ENCODE assay signal across 8 cellular contexts in the genomic region with DNA sequence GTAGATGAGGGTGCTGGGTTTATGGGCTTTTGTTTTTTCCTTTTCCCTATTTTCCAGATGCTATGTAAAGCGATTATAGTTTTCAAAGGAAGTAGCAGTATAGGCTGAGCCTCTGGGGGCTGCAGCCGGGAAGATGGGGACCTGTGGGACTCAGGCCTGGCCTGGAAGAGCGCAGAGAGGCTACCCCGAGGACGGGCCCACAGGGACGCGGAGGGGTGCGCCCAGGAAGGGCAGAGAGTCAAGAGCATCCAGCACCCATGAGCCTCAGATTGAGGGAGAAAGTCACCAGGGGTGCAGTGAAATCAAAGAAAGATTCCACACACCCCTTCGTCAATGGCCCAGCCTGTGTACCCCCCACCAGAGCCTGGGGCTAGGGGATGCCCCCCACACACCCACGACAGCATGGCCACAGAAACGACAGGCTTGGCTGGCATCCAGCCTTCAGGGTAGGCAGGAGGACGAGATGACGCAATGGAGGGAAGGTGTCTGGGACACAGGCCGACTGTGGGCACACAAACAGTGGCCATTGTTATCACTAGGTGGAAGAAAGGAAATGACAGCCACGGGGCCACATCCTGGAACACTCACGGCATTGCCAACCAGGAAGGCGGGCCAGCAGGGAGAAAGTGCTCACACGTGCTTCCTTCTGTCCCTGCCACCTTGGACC. TPM values are rescaled to one million over a fixed set of nuclear protein-coding genes. Genes with fewer than 3 reads are reported as not detected.
A peak's percentile ranks its signal among the peaks of the same experiment; 100 is the strongest.
DNase-seq lines count a peak whose midpoint lies in the region; ATAC-seq and TF ChIP-seq lines count a peak whose summit lies in the region.

No MANE protein-coding gene starts in this region.

- H3K4me3 ChIP-seq in HEK293 (ENCODE audit: low read depth, low read length) = no peak overlapping the region

- no peak for TF ChIP-seq CTCF in HEK293 (tag by site-specific recombination; IDR thresholded peaks at IDR 0.05)

- ATAC-seq in activated CD8-positive, alpha-beta memory T cell treated with anti-CD3 and anti-CD28 coated beads, Interleukin-2, amount 10 ng/mL, durations not matched to agents 7 days and 5 days = peak; percentile 59
- ATAC-seq in HG02759 (IDR thresholded peaks at IDR 0.05; ENCODE audit: unreplicated experiment) = no peak

- H3K27ac Mint-ChIP-seq in activated CD8-positive, alpha-beta memory T cell treated with anti-CD3 and anti-CD28 coated beads, Interleukin-2, amount 10 ng/mL, durations not matched to agents 7 days and 5 days = peak overlapping the region; percentile 71

- CTCF ChIA-PET in HEK293 (lab: Yijun Ruan, JAX) = no interaction called here
- CTCF ChIA-PET in activated CD8-positive, alpha-beta memory T cell treated with anti-CD3 and anti-CD28 coated beads, Interleukin-2, amount 10 ng/mL, durations not matched to agents 7 days and 5 days (lab: Charles Lee) = no interaction called here

- H3K4me3 Mint-ChIP-seq in activated CD8-positive, alpha-beta memory T cell treated with anti-CD3 and anti-CD28 coated beads, Interleukin-2, amount 10 ng/mL, durations not matched to agents 7 days and 5 days = no peak overlapping the region

- POLR2A ChIA-PET in HEK293 (lab: Yijun Ruan, JAX) = no interaction called here

- H3K27ac ChIP-seq in HEK293 (ENCODE audit: extremely low read depth, low read depth, low read length) = no peak overlapping the region

- H3K9me3 ChIP-seq in HEK293 (ENCODE audit: control insufficient read depth, insufficient read depth, low read depth, low read length) = no peaks in the 10 kb centered on the region

- H3K36me3 Mint-ChIP-seq in activated CD8-positive, alpha-beta memory T cell treated with anti-CD3 and anti-CD28 coated beads, Interleukin-2, amount 10 ng/mL, durations not matched to agents 7 days and 5 days = no peaks in the 10 kb centered on the region

- peaks cover 0 to 16% of the 10 kb centered on the region in 2 experiments; a peak in 1 of 3 replicates for H3K36me3 ChIP-seq in HEK293 (ENCODE audit: control insufficient read depth in 2 of 2, insufficient read depth in 1 of 2, low read length in 2 of 2)

- peak; percentile 67 for DNase-seq in activated CD8-positive, alpha-beta memory T cell treated with anti-CD3 and anti-CD28 coated beads, Interleukin-2, amount 10 ng/mL, durations not matched to agents 7 days and 5 days
- peak; percentile 57 for DNase-seq in globus pallidus (ENCODE audit: low spot score)
- DNase-seq in stimulated activated CD8-positive, alpha-beta memory T cell treated with anti-CD3 and anti-CD28 coated beads, Interleukin-15, amount 100 ng/mL, for 4 hours (ENCODE audit: low read depth in 2 of 2) = peak; percentile 21 to 50
- no peak for DNase-seq in AG08396 (ENCODE audit: low spot score)
- DNase-seq in NCI-H1436 treated with DMSO at 0.1 percent for 48 hours (lab: John Stamatoyannopoulos, UW) = no peak
- no peak for DNase-seq in stimulated activated CD4-positive, alpha-beta T cell treated with anti-CD3 and anti-CD28 coated beads, Interleukin-4, amount 100 ng/mL, for 24 hours

- H3K4me1 ChIP-seq in HEK293 (ENCODE audit: control insufficient read depth, insufficient read depth, low read length) = no peaks in the 10 kb centered on the region; the same call in 1 of the 2 replicates

- H3K4me1 Mint-ChIP-seq in activated CD8-positive, alpha-beta memory T cell treated with anti-CD3 and anti-CD28 coated beads, Interleukin-2, amount 10 ng/mL, durations not matched to agents 7 days and 5 days = peaks cover 40% of the 10 kb centered on the region

- no peaks in the 10 kb centered on the region for H3K27me3 Mint-ChIP-seq in activated CD8-positive, alpha-beta memory T cell treated with anti-CD3 and anti-CD28 coated beads, Interleukin-2, amount 10 ng/mL, durations not matched to agents 7 days and 5 days

- no peaks in the 10 kb centered on the region for H3K9me3 Mint-ChIP-seq in activated CD8-positive, alpha-beta memory T cell treated with anti-CD3 and anti-CD28 coated beads, Interleukin-2, amount 10 ng/mL, durations not matched to agents 7 days and 5 days (ENCODE audit: low read depth)

TF ChIP-seq in HEK293, 187 proteins besides CTCF, POLR2A, EP300 and RAD21 (continues in another document):
- TF ChIP-seq ZXDB (tag by site-specific recombination; IDR thresholded peaks at IDR 0.05) (no peak), ZNF692 (tag by site-specific recombination; IDR thresholded peaks at IDR 0.05) (no peak), ZNF776 (tag by site-specific recombination; IDR thresholded peaks at IDR 0.05; ENCODE audit: borderline replicate concordance) (no peak), ZNF629 (tag by site-specific recombination; IDR thresholded peaks at IDR 0.05) (no peak), ZFHX2 (tag by site-specific recombination; conservative IDR thresholded peaks at IDR 0.05) (0 out of 2 replicates have a peak, but pooled peaks have one; percentile 16), ZNF398 (tag by site-specific recombination; IDR thresholded peaks at IDR 0.05) (peak; percentile 35; the same call in 1 of the 2 replicates), GFI1B (tag by site-specific recombination; IDR thresholded peaks at IDR 0.05) (no peak)
- TF ChIP-seq, protein P1, sequence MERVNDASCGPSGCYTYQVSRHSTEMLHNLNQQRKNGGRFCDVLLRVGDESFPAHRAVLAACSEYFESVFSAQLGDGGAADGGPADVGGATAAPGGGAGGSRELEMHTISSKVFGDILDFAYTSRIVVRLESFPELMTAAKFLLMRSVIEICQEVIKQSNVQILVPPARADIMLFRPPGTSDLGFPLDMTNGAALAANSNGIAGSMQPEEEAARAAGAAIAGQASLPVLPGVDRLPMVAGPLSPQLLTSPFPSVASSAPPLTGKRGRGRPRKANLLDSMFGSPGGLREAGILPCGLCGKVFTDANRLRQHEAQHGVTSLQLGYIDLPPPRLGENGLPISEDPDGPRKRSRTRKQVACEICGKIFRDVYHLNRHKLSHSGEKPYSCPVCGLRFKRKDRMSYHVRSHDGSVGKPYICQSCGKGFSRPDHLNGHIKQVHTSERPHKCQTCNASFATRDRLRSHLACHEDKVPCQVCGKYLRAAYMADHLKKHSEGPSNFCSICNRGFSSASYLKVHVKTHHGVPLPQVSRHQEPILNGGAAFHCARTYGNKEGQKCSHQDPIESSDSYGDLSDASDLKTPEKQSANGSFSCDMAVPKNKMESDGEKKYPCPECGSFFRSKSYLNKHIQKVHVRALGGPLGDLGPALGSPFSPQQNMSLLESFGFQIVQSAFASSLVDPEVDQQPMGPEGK (tag by site-specific recombination; IDR thresholded peaks at IDR 0.05) = peak; percentile 37; the same call in 1 of the 2 replicates
- TF ChIP-seq, protein P2, sequence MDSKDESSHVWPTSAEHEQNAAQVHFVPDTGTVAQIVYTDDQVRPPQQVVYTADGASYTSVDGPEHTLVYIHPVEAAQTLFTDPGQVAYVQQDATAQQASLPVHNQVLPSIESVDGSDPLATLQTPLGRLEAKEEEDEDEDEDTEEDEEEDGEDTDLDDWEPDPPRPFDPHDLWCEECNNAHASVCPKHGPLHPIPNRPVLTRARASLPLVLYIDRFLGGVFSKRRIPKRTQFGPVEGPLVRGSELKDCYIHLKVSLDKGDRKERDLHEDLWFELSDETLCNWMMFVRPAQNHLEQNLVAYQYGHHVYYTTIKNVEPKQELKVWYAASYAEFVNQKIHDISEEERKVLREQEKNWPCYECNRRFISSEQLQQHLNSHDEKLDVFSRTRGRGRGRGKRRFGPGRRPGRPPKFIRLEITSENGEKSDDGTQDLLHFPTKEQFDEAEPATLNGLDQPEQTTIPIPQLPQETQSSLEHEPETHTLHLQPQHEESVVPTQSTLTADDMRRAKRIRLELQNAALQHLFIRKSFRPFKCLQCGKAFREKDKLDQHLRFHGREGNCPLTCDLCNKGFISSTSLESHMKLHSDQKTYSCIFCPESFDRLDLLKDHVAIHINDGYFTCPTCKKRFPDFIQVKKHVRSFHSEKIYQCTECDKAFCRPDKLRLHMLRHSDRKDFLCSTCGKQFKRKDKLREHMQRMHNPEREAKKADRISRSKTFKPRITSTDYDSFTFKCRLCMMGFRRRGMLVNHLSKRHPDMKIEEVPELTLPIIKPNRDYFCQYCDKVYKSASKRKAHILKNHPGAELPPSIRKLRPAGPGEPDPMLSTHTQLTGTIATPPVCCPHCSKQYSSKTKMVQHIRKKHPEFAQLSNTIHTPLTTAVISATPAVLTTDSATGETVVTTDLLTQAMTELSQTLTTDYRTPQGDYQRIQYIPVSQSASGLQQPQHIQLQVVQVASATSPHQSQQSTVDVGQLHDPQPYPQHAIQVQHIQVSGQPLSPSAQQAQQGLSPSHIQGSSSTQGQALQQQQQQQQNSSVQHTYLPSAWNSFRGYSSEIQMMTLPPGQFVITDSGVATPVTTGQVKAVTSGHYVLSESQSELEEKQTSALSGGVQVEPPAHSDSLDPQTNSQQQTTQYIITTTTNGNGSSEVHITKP (tag by site-specific recombination; IDR thresholded peaks at IDR 0.05) = peak; percentile 53; the same call in 1 of the 2 replicates

RNA-seq across cellular contexts. Expression of gene PLA2G6, which starts 9.0 kb away (rescaled TPM):
- total RNA-seq in activated CD8-positive, alpha-beta memory T cell treated with anti-CD3 and anti-CD28 coated beads, Interleukin-2, amount 10 ng/mL, durations not matched to agents 7 days and 5 days = 10 to 100 TPM; 41.1 to 71.4 TPM

RNA-seq across cellular contexts. Expression of gene MAFF, which starts 29.2 kb away (rescaled TPM):
- total RNA-seq in activated CD8-positive, alpha-beta memory T cell treated with anti-CD3 and anti-CD28 coated beads, Interleukin-2, amount 10 ng/mL, durations not matched to agents 7 days and 5 days = 1 to 10 TPM; 6.6 to 7.8 TPM

Comparison
In these comparisons a context has a peak if more than half of its experiments do, and no peak if none do; other contexts are left out.
1. DNase-seq: peak in activated CD8-positive, alpha-beta memory T cell treated with anti-CD3 and anti-CD28 coated beads, Interleukin-2, amount 10 ng/mL, durations not matched to agents 7 days and 5 days (single experiment), globus pallidus (single experiment) and stimulated activated CD8-positive, alpha-beta memory T cell treated with anti-CD3 and anti-CD28 coated beads, Interleukin-15, amount 100 ng/mL, for 4 hours (2 of 2); none in AG08396 (single experiment), NCI-H1436 treated with DMSO at 0.1 percent for 48 hours (single experiment) and stimulated activated CD4-positive, alpha-beta T cell treated with anti-CD3 and anti-CD28 coated beads, Interleukin-4, amount 100 ng/mL, for 24 hours (single experiment).